Comparison of ENCODE assay signal across 18 cellular contexts in genomic region chr2:72794572-72794971, GRCh38. TPM values are rescaled to one million over a fixed set of nuclear protein-coding genes. Genes with fewer than 3 reads are reported as not detected.
DNase-seq lines count a peak whose midpoint lies in the region; ATAC-seq, FAIRE-seq and TF ChIP-seq lines count a peak whose summit lies in the region.
"Had no signal": no experiment of that assay in that cellular context is flagged by ENCODE, and none has a peak within 500 bp of the region (broad histone marks: within the 10 kb centered on the region; RNA-seq: fewer than 3 reads in every experiment).

No MANE protein-coding gene starts in this region.

- TF ChIP-seq CTCF in A549 (IDR thresholded peaks at IDR 0.05), result no peak

- H3K36me3 ChIP-seq in SJSA1 (no peaks in the 10 kb centered on the region), iPS-20b (ENCODE audit: insufficient read depth, low read depth, low read length) (no peaks in the 10 kb centered on the region)
- H3K36me3 ChIP-seq: BLaER1, gastrocnemius medialis, ovary had no signal

- TF ChIP-seq RAD21 in A549 (conservative IDR thresholded peaks at IDR 0.05 in 1 of 2, IDR thresholded peaks at IDR 0.05 in 1 of 2), result no peak

- CTCF ChIA-PET in A549 (lab: Yijun Ruan, JAX), result interaction anchor here (0.9 to 7.9 kb wide), 5 partner anchors 10 to 66 kb away, joined by 3 to 76 read pairs (median 5); no protein-coding TSS in a partner anchor

- TF ChIP-seq POLR2A in A549 (IDR thresholded peaks at IDR 0.05; ENCODE audit: low read length), result no peak

- no peak for FAIRE-seq in A549 (lab: Jason Lieb, UNC)
- FAIRE-seq: GM12878 had no signal

- H3K4me3 ChIP-seq in A549 (no peak overlapping the region), SJSA1 (no peak overlapping the region), iPS-20b (ENCODE audit: low read length) (no peak overlapping the region)
- H3K4me3 ChIP-seq: BLaER1, body of pancreas, gastrocnemius medialis, GM12878, ovary had no signal

- no peak for TF ChIP-seq EP300 in A549 (IDR thresholded peaks at IDR 0.05)

- peaks cover 14% of the 10 kb centered on the region for H3K4me1 ChIP-seq in A549
- peaks cover 13% of the 10 kb centered on the region for H3K4me1 ChIP-seq in SJSA1 (replicated peaks)
- H3K4me1 ChIP-seq in iPS-20b (ENCODE audit: insufficient read depth, low read length), result no peaks in the 10 kb centered on the region; the same call in 1 of the 2 replicates
- H3K4me1 ChIP-seq: BLaER1 had no signal

- no peaks in the 10 kb centered on the region for H3K27me3 ChIP-seq in SJSA1 (replicated peaks)
- H3K27me3 ChIP-seq in iPS-20b (ENCODE audit: insufficient read depth, low read length), result no peaks in the 10 kb centered on the region
- H3K27me3 ChIP-seq: BLaER1, body of pancreas, gastrocnemius medialis, ovary had no signal

- H3K27ac ChIP-seq in A549 (peak overlapping the region in 1 of 2 experiments; percentile 50; a peak in 3 of 6 replicates), SJSA1 (peak overlapping the region; percentile 32), iPS-20b (ENCODE audit: low read length) (no peak overlapping the region)
- H3K27ac ChIP-seq: BLaER1, body of pancreas, gastrocnemius medialis, ovary had no signal

- 13% methylated on average over 1 of the region's 1 CpG for WGBS in A549 (ENCODE audit: missing lambda C conversion rate)

- POLR2A ChIA-PET in A549 (lab: Yijun Ruan, JAX), result no interaction called here

- peak overlapping the region; percentile 35 for H3K4me2 ChIP-seq in A549
- H3K4me2 ChIP-seq: BLaER1 had no signal

- DNase-seq in A549 (ENCODE audit: low read depth in 1 of 2, low spot score in 1 of 2) (no peak), EH (ENCODE audit: low read depth) (peak; percentile 20), SJSA1 (ENCODE audit: low read depth in 1 of 2, low spot score in 2 of 2) (peak in 1 of 2 experiments; percentile 20), activated gamma-delta T cell (lab: John Stamatoyannopoulos, UW) (no peak)
- DNase-seq: body of pancreas; DND-41; gastrocnemius medialis; NCI-H1930; NCI-H774; ovary; stimulated activated CD4-positive, alpha-beta T cell treated with anti-CD3 and anti-CD28 coated beads, Interleukin-12 subunit alpha, Interleukin-12 subunit beta, amount 100 ng/mL, for 4 hours; T1000 had no signal

- H3K9me3 ChIP-seq in A549 (no peaks in the 10 kb centered on the region), SJSA1 (replicated peaks) (no peaks in the 10 kb centered on the region), iPS-20b (ENCODE audit: insufficient read depth, low read depth, low read length) (no peaks in the 10 kb centered on the region)
- H3K9me3 ChIP-seq: BLaER1, body of pancreas, gastrocnemius medialis, ovary had no signal

- H3K9ac ChIP-seq in iPS-20b (ENCODE audit: low read depth, low read length), result 0 out of 2 replicates have a peak overlapping the region, but pooled peaks have one; percentile 29
- H3K9ac ChIP-seq: BLaER1 had no signal

- ATAC-seq in A549 (no peak; a peak in 1 of 6 replicates), GM21367 (IDR thresholded peaks at IDR 0.05; ENCODE audit: unreplicated experiment) (no peak), HG02678 (IDR thresholded peaks at IDR 0.05; ENCODE audit: unreplicated experiment) (no peak), HG02885 (IDR thresholded peaks at IDR 0.05; ENCODE audit: poor library complexity, unreplicated experiment) (no peak)
- ATAC-seq: body of pancreas, GM12878 had no signal

TF ChIP-seq in A549, 52 proteins besides CTCF, POLR2A, EP300 and RAD21:
- no peak for TF ChIP-seq FOSL2 (IDR thresholded peaks at IDR 0.05)
- peak; percentile 55 for TF ChIP-seq FOSL2 (CRISPR knock-in tag; IDR thresholded peaks at IDR 0.05)
- TF ChIP-seq BHLHE40 (IDR thresholded peaks at IDR 0.05; ENCODE audit: low read depth, low read length), result no peak
- no peak for TF ChIP-seq HMGXB4 (CRISPR knock-in tag; IDR thresholded peaks at IDR 0.05; ENCODE audit: borderline replicate concordance)

RNA-seq across cellular contexts. Expression of gene EXOC6B, which starts 31.3 kb away (rescaled TPM):
- polyA plus RNA-seq in A549 (2011; rRNA removed) (24.7 and 28.3 TPM in 2 replicates), A549 (2017; fragmentation: RNase III; extraction: RNeasy Plus Mini Kit Qiagen cat#74134 plus additional on column Dnase treatment) (14.3 to 18.5 TPM (median 15.5 TPM) in 3 replicates)
- polyA plus RNA-seq in A549 (2012; cell fraction: cytosol; rRNA removed), result 4.9 and 6.5 TPM in 2 replicates
- polyA plus RNA-seq in A549 (2012; cell fraction: nucleus; rRNA removed), result 11.3 and 11.4 TPM in 2 replicates
- 42.2 and 45.6 TPM in 2 replicates for polyA minus RNA-seq in A549 (2011; rRNA and poly(A)+ RNA removed)
- 11.2 and 26.5 TPM in 2 replicates for total RNA-seq in SJSA1 (2014; rRNA removed; shearing (Covaris generic))
